20 cellular contexts compared by ENCODE assay signal in the genomic region with DNA sequence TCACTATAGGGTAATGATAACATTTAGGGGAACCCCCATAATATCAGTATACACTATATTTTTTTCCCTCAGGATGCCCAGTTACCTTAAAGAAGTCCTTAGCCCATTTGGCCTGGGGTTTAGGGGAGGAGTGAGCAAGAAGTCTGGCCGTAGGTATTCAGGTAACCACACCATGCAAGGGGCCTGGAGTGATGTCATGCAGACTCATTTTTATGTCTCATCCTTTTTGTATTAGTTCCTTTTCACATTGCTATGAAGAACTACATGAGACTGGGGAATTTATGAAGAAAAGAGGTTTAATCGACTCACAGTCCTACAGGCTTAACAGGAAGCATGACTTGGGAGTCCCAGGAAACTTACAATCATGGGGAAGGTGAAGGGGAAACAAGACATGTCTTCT. TPM values are rescaled to one million over a fixed set of nuclear protein-coding genes. Genes with fewer than 3 reads are reported as not detected.
A peak's percentile ranks its signal among the peaks of the same experiment; 100 is the strongest.
DNase-seq lines count a peak whose midpoint lies in the region; ATAC-seq and TF ChIP-seq lines count a peak whose summit lies in the region.
"Had no signal": no experiment of that assay in that cellular context is flagged by ENCODE, and none has a peak within 500 bp of the region (broad histone marks: within the 10 kb centered on the region; RNA-seq: fewer than 3 reads in every experiment).

No MANE protein-coding gene starts in this region.

- no peak overlapping the region for H3K4me3 ChIP-seq in endodermal cell (ENCODE audit: low read length)
- H3K4me3 ChIP-seq: breast epithelium, dorsolateral prefrontal cortex, GM23248 had no signal

- peaks cover 87% of the 10 kb centered on the region for H3K36me3 ChIP-seq in endodermal cell (ENCODE audit: control insufficient read depth, insufficient read depth, low read length)
- H3K36me3 ChIP-seq: breast epithelium had no signal

- no peak for DNase-seq in CD14-positive monocyte (ENCODE audit: low spot score)
- DNase-seq in CD1c-positive myeloid dendritic cell (ENCODE audit: extremely low spot score), result peak; percentile 42
- no peak for DNase-seq in activated CD4-positive, alpha-beta memory T cell treated with anti-CD3 and anti-CD28 coated beads, Interleukin-2, amount 10 ng/mL, durations not matched to agents 7 days and 5 days
- DNase-seq in epithelial cell of prostate (ENCODE audit: low read depth, low spot score), result peak; percentile 34
- no peak for DNase-seq in endodermal cell
- no peak for DNase-seq in NCI-H2107 treated with DMSO at 0.1 percent for 48 hours (lab: John Stamatoyannopoulos, UW; ENCODE audit: unreplicated experiment)
- no peak for DNase-seq in WTC11 (ENCODE audit: low spot score)
- DNase-seq: Calu3; dorsolateral prefrontal cortex; GM23248; Karpas-422; midbrain; NCI-H1092; NCI-H524; small intestine; stimulated activated CD4-positive, alpha-beta T cell treated with anti-CD3 and anti-CD28 coated beads, Interleukin-2, amount 100 ng/mL, for 48 hours had no signal

- CTCF ChIA-PET in activated CD4-positive, alpha-beta memory T cell treated with anti-CD3 and anti-CD28 coated beads, Interleukin-2, amount 10 ng/mL, durations not matched to agents 7 days and 5 days (lab: Charles Lee), result interaction anchor here (1.0 to 2.9 kb wide), 2 partner anchors 12 to 30 kb away, joined by 3 to 8 read pairs; partner anchors contain the start of gene TPP2
- CTCF ChIA-PET in WTC11 (lab: Charles Lee), result no interaction called here

- H3K4me3 Mint-ChIP-seq in CD14-positive monocyte (no peak overlapping the region), endodermal cell (no peak overlapping the region), WTC11 (no peak overlapping the region)
- no peak overlapping the region for H3K4me3 Mint-ChIP-seq in activated CD4-positive, alpha-beta memory T cell treated with anti-CD3 and anti-CD28 coated beads, Interleukin-2, amount 10 ng/mL, durations not matched to agents 7 days and 5 days

- no peak overlapping the region for H3K9ac ChIP-seq in endodermal cell (ENCODE audit: extremely low read depth, low read length, poor library complexity, severe bottlenecking)
- H3K9ac ChIP-seq: GM23248 had no signal

- H3K36me3 Mint-ChIP-seq in CD14-positive monocyte (peaks cover 46 to 62% of the 10 kb centered on the region in 2 donors), endodermal cell (ENCODE audit: low read depth) (peaks cover 68% of the 10 kb centered on the region), WTC11 (peaks cover 52% of the 10 kb centered on the region)
- H3K36me3 Mint-ChIP-seq in activated CD4-positive, alpha-beta memory T cell treated with anti-CD3 and anti-CD28 coated beads, Interleukin-2, amount 10 ng/mL, durations not matched to agents 7 days and 5 days (ENCODE audit: low read depth), result peaks cover 72% of the 10 kb centered on the region

- POLR2A ChIA-PET in activated CD4-positive, alpha-beta memory T cell treated with anti-CD3 and anti-CD28 coated beads, Interleukin-2, amount 10 ng/mL, durations not matched to agents 7 days and 5 days (lab: Charles Lee), result no interaction called here
- POLR2A ChIA-PET in WTC11 (lab: Charles Lee), result no interaction called here

- H3K27ac ChIP-seq in epithelial cell of prostate (peak overlapping the region; percentile 81), endodermal cell (ENCODE audit: low read depth, low read length) (no peak overlapping the region)
- H3K27ac ChIP-seq: breast epithelium, dorsolateral prefrontal cortex, GM23248 had no signal

- peaks cover 36% of the 10 kb centered on the region for H3K4me1 Mint-ChIP-seq in CD14-positive monocyte
- peaks cover 53% of the 10 kb centered on the region for H3K4me1 Mint-ChIP-seq in activated CD4-positive, alpha-beta memory T cell treated with anti-CD3 and anti-CD28 coated beads, Interleukin-2, amount 10 ng/mL, durations not matched to agents 7 days and 5 days
- no peaks in the 10 kb centered on the region for H3K4me1 Mint-ChIP-seq in endodermal cell
- no peaks in the 10 kb centered on the region for H3K4me1 Mint-ChIP-seq in WTC11

- no peaks in the 10 kb centered on the region for H3K9me3 ChIP-seq in endodermal cell (ENCODE audit: control insufficient read depth, low read length)
- H3K9me3 ChIP-seq: breast epithelium had no signal

- H3K27me3 Mint-ChIP-seq in CD14-positive monocyte (ENCODE audit: low read depth in 3 of 3) (peaks cover 0 to 2% (median 0%) of the 10 kb centered on the region in 3 donors), endodermal cell (ENCODE audit: insufficient read depth) (no peaks in the 10 kb centered on the region), WTC11 (ENCODE audit: low read depth) (no peaks in the 10 kb centered on the region)
- H3K27me3 Mint-ChIP-seq in activated CD4-positive, alpha-beta memory T cell treated with anti-CD3 and anti-CD28 coated beads, Interleukin-2, amount 10 ng/mL, durations not matched to agents 7 days and 5 days, result no peaks in the 10 kb centered on the region

- H3K9me3 Mint-ChIP-seq in CD14-positive monocyte, result no peaks in the 10 kb centered on the region
- H3K9me3 Mint-ChIP-seq in activated CD4-positive, alpha-beta memory T cell treated with anti-CD3 and anti-CD28 coated beads, Interleukin-2, amount 10 ng/mL, durations not matched to agents 7 days and 5 days, result no peaks in the 10 kb centered on the region
- H3K9me3 Mint-ChIP-seq in endodermal cell, result no peaks in the 10 kb centered on the region
- no peaks in the 10 kb centered on the region for H3K9me3 Mint-ChIP-seq in WTC11

- H3K27me3 ChIP-seq in endodermal cell (ENCODE audit: control insufficient read depth, insufficient read depth, low read length, poor library complexity, severe bottlenecking), result no peaks in the 10 kb centered on the region
- H3K27me3 ChIP-seq: breast epithelium, dorsolateral prefrontal cortex had no signal

- TF ChIP-seq CTCF in CD14-positive monocyte (IDR thresholded peaks at IDR 0.05) (no peak), endodermal cell (conservative IDR thresholded peaks at IDR 0.05) (no peak), WTC11 (IDR thresholded peaks at IDR 0.05) (no peak)

- intact Hi-C loops in CD14-positive monocyte (cut with micrococcal nuclease), result no loop called here

- ATAC-seq in WTC11 (no peak), GM19452 (IDR thresholded peaks at IDR 0.05; ENCODE audit: unreplicated experiment) (no peak)
- ATAC-seq: esophagus mucosa, Right ventricle myocardium inferior had no signal

- H3K4me1 ChIP-seq in endodermal cell (ENCODE audit: control insufficient read depth, insufficient read depth, low read length), result no peaks in the 10 kb centered on the region
- H3K4me1 ChIP-seq: breast epithelium had no signal

- H3K27ac Mint-ChIP-seq in CD14-positive monocyte (peak overlapping the region; percentile 31 to 82 (median 67)), endodermal cell (no peak overlapping the region), WTC11 (no peak overlapping the region)
- H3K27ac Mint-ChIP-seq in activated CD4-positive, alpha-beta memory T cell treated with anti-CD3 and anti-CD28 coated beads, Interleukin-2, amount 10 ng/mL, durations not matched to agents 7 days and 5 days, result peak overlapping the region; percentile 77

- WGBS in endodermal cell (ENCODE audit: insufficient coverage in 1 of 2, insufficient read length in 1 of 2), 2 experiments, result 65 to 92% methylated on average over 1 to 2 of the region's 2 CpGs

TF ChIP-seq in WTC11, 78 proteins besides CTCF, POLR2A, EP300 and RAD21 (continues in another document):
- TF ChIP-seq AR (CRISPR knock-in tag; IDR thresholded peaks at IDR 0.05) (no peak), TEAD1 (CRISPR knock-in tag; IDR thresholded peaks at IDR 0.05) (no peak), PRRX2 (CRISPR knock-in tag; IDR thresholded peaks at IDR 0.05) (no peak), TEAD4 (CRISPR knock-in tag; IDR thresholded peaks at IDR 0.05) (no peak), SP1 (CRISPR knock-in tag; conservative IDR thresholded peaks at IDR 0.05) (no peak), ZNF219 (CRISPR knock-in tag; IDR thresholded peaks at IDR 0.05; ENCODE audit: borderline replicate concordance) (no peak), RORB (CRISPR knock-in tag; IDR thresholded peaks at IDR 0.05) (no peak), ZBTB21 (CRISPR knock-in tag; IDR thresholded peaks at IDR 0.05; ENCODE audit: borderline replicate concordance) (no peak), ZNF138 (CRISPR knock-in tag; conservative IDR thresholded peaks at IDR 0.05) (no peak), KAT7 (CRISPR knock-in tag; IDR thresholded peaks at IDR 0.05; ENCODE audit: borderline replicate concordance) (no peak)
- TF ChIP-seq, protein P1, sequence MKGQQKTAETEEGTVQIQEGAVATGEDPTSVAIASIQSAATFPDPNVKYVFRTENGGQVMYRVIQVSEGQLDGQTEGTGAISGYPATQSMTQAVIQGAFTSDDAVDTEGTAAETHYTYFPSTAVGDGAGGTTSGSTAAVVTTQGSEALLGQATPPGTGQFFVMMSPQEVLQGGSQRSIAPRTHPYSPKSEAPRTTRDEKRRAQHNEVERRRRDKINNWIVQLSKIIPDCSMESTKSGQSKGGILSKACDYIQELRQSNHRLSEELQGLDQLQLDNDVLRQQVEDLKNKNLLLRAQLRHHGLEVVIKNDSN (CRISPR knock-in tag; IDR thresholded peaks at IDR 0.05), result no peak

RNA-seq across cellular contexts. Expression of gene TPP2, which starts 12.2 kb away (rescaled TPM):
- polyA plus RNA-seq in CD14-positive monocyte, result 10 to 100 TPM; 18.0 to 26.0 TPM
- 10 to 100 TPM; 86.2 to 96.8 TPM for total RNA-seq in activated CD4-positive, alpha-beta memory T cell treated with anti-CD3 and anti-CD28 coated beads, Interleukin-2, amount 10 ng/mL, durations not matched to agents 7 days and 5 days
- total RNA-seq in endodermal cell (10 to 100 TPM; 64.2 to 80.6 TPM), WTC11 (2021) (52.9 to 68.3 TPM (median 57.5 TPM) in 3 replicates)
- 38.8 TPM for polyA plus RNA-seq in endodermal cell (2013, experiment 1 of 2)
- polyA plus RNA-seq in endodermal cell (2013, experiment 2 of 2), result 37.4 TPM

Comparison
In these comparisons a context has a peak if more than half of its experiments do, and no peak if none do; other contexts are left out.
1. DNase-seq: peak in CD1c-positive myeloid dendritic cell (single experiment) and epithelial cell of prostate (single experiment); none in CD14-positive monocyte (single experiment), activated CD4-positive, alpha-beta memory T cell treated with anti-CD3 and anti-CD28 coated beads, Interleukin-2, amount 10 ng/mL, durations not matched to agents 7 days and 5 days (single experiment), endodermal cell (single experiment), NCI-H2107 treated with DMSO at 0.1 percent for 48 hours (single experiment) and WTC11 (single experiment).
2. H3K27ac Mint-ChIP-seq: peak in CD14-positive monocyte (7 of 7) and activated CD4-positive, alpha-beta memory T cell treated with anti-CD3 and anti-CD28 coated beads, Interleukin-2, amount 10 ng/mL, durations not matched to agents 7 days and 5 days (single experiment); none in endodermal cell (single experiment) and WTC11 (single experiment).